8 cellular contexts compared by ENCODE assay signal in the genomic region with DNA sequence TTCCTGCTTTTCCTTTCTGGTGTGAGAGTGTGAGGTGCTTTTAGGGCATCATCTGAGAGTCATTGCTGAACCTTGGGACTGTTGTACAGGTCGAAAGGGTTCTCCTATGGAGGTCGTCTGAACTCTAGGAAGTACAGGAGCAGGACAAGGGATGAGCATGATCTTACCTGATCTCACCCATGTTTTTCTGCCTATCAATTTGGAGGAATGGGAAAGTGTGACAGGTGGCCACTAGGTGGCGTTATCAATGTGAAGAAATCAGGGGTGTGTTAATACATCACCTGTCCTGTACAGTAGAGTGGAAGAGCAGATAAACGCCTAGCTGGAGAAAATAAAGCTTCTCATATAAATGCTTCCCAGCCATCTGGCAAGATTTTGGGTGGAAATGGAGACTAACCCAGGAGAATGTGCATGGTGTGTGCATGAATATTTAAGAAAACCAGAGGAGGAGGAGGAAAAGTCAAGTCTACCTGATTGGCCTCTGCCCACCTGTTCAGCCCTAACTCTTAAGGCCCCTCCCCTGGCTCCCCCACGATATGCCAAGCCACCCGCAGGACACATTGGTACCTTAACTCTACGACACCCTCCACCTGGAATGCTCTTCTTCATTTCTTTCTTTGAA.
A peak's percentile ranks its signal among the peaks of the same experiment; 100 is the strongest.
DNase-seq lines count a peak whose midpoint lies in the region; ATAC-seq and TF ChIP-seq lines count a peak whose summit lies in the region.

No MANE protein-coding gene starts in this region.

- H3K4me1 ChIP-seq in BE2C = no peaks in the 10 kb centered on the region

- no peaks in the 10 kb centered on the region for H3K27me3 ChIP-seq in BE2C

- ATAC-seq in GM19351 (IDR thresholded peaks at IDR 0.05; ENCODE audit: unreplicated experiment) (peak; percentile 70), GM21717 (IDR thresholded peaks at IDR 0.05; ENCODE audit: unreplicated experiment) (no peak)

- peak; percentile 93 for TF ChIP-seq CTCF in BE2C (IDR thresholded peaks at IDR 0.05; ENCODE audit: low read depth, low read length)

- no peaks in the 10 kb centered on the region for H3K9me3 ChIP-seq in BE2C

- H3K4me3 ChIP-seq in BE2C (ENCODE audit: low read depth, low read length) = no peak overlapping the region

- DNase-seq in BE2C (peak; percentile 54), NCI-H1105 treated with DMSO at 0.1 percent for 48 hours (lab: John Stamatoyannopoulos, UW) (peak; percentile 81), SKM-1 treated with dmso at 0.1 percent for 144 hours (lab: John Stamatoyannopoulos, UW; ENCODE audit: unreplicated experiment) (peak; percentile 7), astrocyte of the hippocampus (ENCODE audit: low read depth, low spot score) (peak; percentile 71), islet precursor cell (peak; percentile 73)
- DNase-seq in stimulated activated CD4-positive, alpha-beta T cell treated with anti-CD3 and anti-CD28 coated beads, Interleukin-4, amount 100 ng/mL, for 1 hour = peak; percentile 44

- H3K36me3 ChIP-seq in BE2C = no peaks in the 10 kb centered on the region

Comparison
In these comparisons a context has a peak if more than half of its experiments do, and no peak if none do; other contexts are left out.
1. DNase-seq: peak in every context shown above with its lines; median percentile 81 in NCI-H1105 treated with DMSO at 0.1 percent for 48 hours; 73 in islet precursor cell; 71 in astrocyte of the hippocampus; 54 in BE2C; 44 in stimulated activated CD4-positive, alpha-beta T cell treated with anti-CD3 and anti-CD28 coated beads, Interleukin-4, amount 100 ng/mL, for 1 hour; 7 in SKM-1 treated with dmso at 0.1 percent for 144 hours.